In genomic region chrX:40383969-40384368, GRCh38 we compare ENCODE assay signal across 26 cellular contexts.
DNase-seq lines count a peak whose midpoint lies in the region; ATAC-seq and TF ChIP-seq lines count a peak whose summit lies in the region.
"Had no signal": no experiment of that assay in that cellular context is flagged by ENCODE, and none has a peak within 500 bp of the region (broad histone marks: within the 10 kb centered on the region; RNA-seq: fewer than 3 reads in every experiment).

No MANE protein-coding gene starts in this region.

- no peaks in the 10 kb centered on the region for H3K4me1 ChIP-seq in esophagus squamous epithelium
- H3K4me1 ChIP-seq in effector memory CD4-positive, alpha-beta T cell (ENCODE audit: control insufficient read depth, insufficient read depth, low read length, poor library complexity, severe bottlenecking) = no peaks in the 10 kb centered on the region
- H3K4me1 ChIP-seq: psoas muscle, upper lobe of left lung had no signal

- H3K4me3 ChIP-seq in GM12865 (ENCODE audit: low read depth, low read length) (no peak overlapping the region), esophagus squamous epithelium (no peak overlapping the region)
- H3K4me3 ChIP-seq in effector memory CD4-positive, alpha-beta T cell (ENCODE audit: insufficient read depth, low read depth, low read length, poor library complexity, severe bottlenecking) = no peak overlapping the region
- H3K4me3 ChIP-seq: heart right ventricle, psoas muscle, skin epidermis, upper lobe of left lung had no signal

- no peaks in the 10 kb centered on the region for H3K36me3 ChIP-seq in esophagus squamous epithelium
- no peaks in the 10 kb centered on the region for H3K36me3 ChIP-seq in effector memory CD4-positive, alpha-beta T cell (ENCODE audit: control insufficient read depth, insufficient read depth, low read length)
- H3K36me3 ChIP-seq: heart right ventricle, upper lobe of left lung had no signal

- no peak overlapping the region for H3K27ac ChIP-seq in esophagus squamous epithelium
- H3K27ac ChIP-seq in effector memory CD4-positive, alpha-beta T cell (ENCODE audit: insufficient read depth, low read length, poor library complexity, severe bottlenecking) = no peak overlapping the region
- H3K27ac ChIP-seq: 22Rv1, heart right ventricle, psoas muscle, skin epidermis, upper lobe of left lung had no signal

- TF ChIP-seq CTCF in GM12865 (IDR thresholded peaks at IDR 0.05; ENCODE audit: insufficient read depth, low read depth, low read length, missing control alignments) (no peak), esophagus squamous epithelium (IDR thresholded peaks at IDR 0.05) (no peak)

- no peak for ATAC-seq in HG03342 (IDR thresholded peaks at IDR 0.05; ENCODE audit: unreplicated experiment)
- ATAC-seq: heart right ventricle, left colon, psoas muscle had no signal

- WGBS in esophagus squamous epithelium, 2 donors = 0 to 33% methylated on average over 1 of the region's 4 CpGs

- H3K9me3 ChIP-seq in esophagus squamous epithelium = no peaks in the 10 kb centered on the region
- no peaks in the 10 kb centered on the region for H3K9me3 ChIP-seq in effector memory CD4-positive, alpha-beta T cell (ENCODE audit: control insufficient read depth, low read length)
- H3K9me3 ChIP-seq: heart right ventricle, psoas muscle had no signal

- intact Hi-C loops in esophagus squamous epithelium (cut with DNase I) = no loop called here

- H3K27me3 ChIP-seq in esophagus squamous epithelium = no peaks in the 10 kb centered on the region
- no peaks in the 10 kb centered on the region for H3K27me3 ChIP-seq in effector memory CD4-positive, alpha-beta T cell (replicated peaks; ENCODE audit: control insufficient read depth, insufficient read depth, low read length, poor library complexity, severe bottlenecking)

- no peak for TF ChIP-seq POLR2A in esophagus squamous epithelium (IDR thresholded peaks at IDR 0.05)

- DNase-seq in DMS53 (lab: John Stamatoyannopoulos, UW) (peak; percentile 48), DMS53 treated with DMSO at 0.1 percent for 48 hours (lab: John Stamatoyannopoulos, UW; ENCODE audit: unreplicated experiment) (no peak), GM12865 (ENCODE audit: low read depth) (peak; percentile 13), M059J (ENCODE audit: low read depth) (peak; percentile 6), glomerular visceral epithelial cell (ENCODE audit: extremely low spot score) (peak; percentile 53), esophagus squamous epithelium (lab: John Stamatoyannopoulos, UW) (no peak)
- no peak for DNase-seq in effector memory CD4-positive, alpha-beta T cell
- DNase-seq: activated B cell treated with CpG ODN at 0.5 μM for 24 hours; activated effector memory CD4-positive, alpha-beta T cell treated with anti-CD3 and anti-CD28 coated beads, Interleukin-2, amount 50 U/mL, for 16 hours; erythroblast; foreskin fibroblast; heart right ventricle; left colon; mesenchymal stem cell; NCI-H1092; NCI-H2029; NCI-H446 treated with DMSO at 0.1 percent for 48 hours; nucleus accumbens; psoas muscle; SIG-M5; SW 1271; T1000 had no signal

Comparison
In these comparisons a context has a peak if more than half of its experiments do, and no peak if none do; other contexts are left out.
1. DNase-seq: peak in DMS53 (single experiment), GM12865 (single experiment), M059J (single experiment) and glomerular visceral epithelial cell (single experiment); none in DMS53 treated with DMSO at 0.1 percent for 48 hours (single experiment), esophagus squamous epithelium (single experiment) and effector memory CD4-positive, alpha-beta T cell (0 of 3).